Comparison of ENCODE assay signal across 8 cellular contexts in the genomic region with DNA sequence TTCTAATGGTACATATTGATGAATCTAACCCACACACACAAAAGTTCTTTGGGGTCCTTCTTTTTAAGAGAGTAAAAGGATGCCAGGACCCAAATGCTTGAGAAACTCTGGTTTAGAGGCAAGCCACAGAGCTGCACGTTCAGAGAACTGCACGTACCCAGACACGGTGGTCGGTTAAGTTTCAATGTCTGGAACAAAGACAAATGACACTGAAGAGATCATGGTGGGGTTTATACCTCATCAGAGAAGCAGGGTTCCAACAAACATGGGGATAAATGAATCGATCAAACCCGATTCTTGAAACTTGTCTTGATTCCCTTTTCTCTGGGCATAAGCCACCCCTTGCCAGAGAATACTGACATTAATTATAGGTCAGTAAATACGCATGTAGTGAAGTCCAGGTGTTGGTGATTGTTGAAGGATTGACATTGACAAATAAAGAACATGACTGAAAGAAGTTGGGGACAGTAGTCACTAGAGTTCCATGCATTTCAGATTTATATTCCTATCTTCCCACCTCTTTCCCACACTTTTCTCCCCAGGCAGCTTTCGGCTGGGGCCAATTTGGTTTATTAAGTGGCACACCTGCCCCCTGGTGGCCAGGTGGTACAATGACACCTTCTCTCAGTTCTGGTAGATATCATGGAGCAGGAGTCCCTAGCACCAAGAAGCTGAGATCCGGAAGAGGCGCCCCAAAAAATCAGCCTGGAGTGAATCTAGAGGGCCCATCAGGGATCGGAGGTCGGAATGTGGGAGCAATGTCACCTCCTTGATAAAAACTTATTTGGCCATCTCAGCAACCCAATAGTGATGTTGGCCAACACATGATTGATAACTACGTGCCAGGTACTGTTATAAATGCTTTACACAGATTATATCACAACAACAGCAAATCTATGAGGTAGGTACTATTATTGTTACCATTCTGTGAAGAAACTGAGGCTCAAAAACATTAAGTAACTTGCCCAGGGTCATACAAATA. TPM values are rescaled to one million over a fixed set of nuclear protein-coding genes. Genes with fewer than 3 reads are reported as not detected.
DNase-seq lines count a peak whose midpoint lies in the region; ATAC-seq and TF ChIP-seq lines count a peak whose summit lies in the region.

No MANE protein-coding gene starts in this region.

- peak; percentile 73 for ATAC-seq in gastroesophageal sphincter
- ATAC-seq in HG03108 (IDR thresholded peaks at IDR 0.05; ENCODE audit: unreplicated experiment) = no peak
- no peak for ATAC-seq in HG02642 (IDR thresholded peaks at IDR 0.05; ENCODE audit: poor library complexity, unreplicated experiment)

- H3K27me3 Mint-ChIP-seq in osteocyte (ENCODE audit: unreplicated experiment) = peaks cover 9% of the 10 kb centered on the region

- TF ChIP-seq POLR2A in gastroesophageal sphincter (IDR thresholded peaks at IDR 0.05) = no peak

- no peak overlapping the region for H3K27ac Mint-ChIP-seq in osteocyte (ENCODE audit: unreplicated experiment)

- peak overlapping the region in 2 of 4 donors; percentile 43 to 60 for H3K27ac ChIP-seq in gastroesophageal sphincter

- H3K4me1 ChIP-seq in gastroesophageal sphincter = peaks cover 0 to 28% (median 2%) of the 10 kb centered on the region in 3 donors

- no peaks in the 10 kb centered on the region for H3K27me3 ChIP-seq in gastroesophageal sphincter

- no peak for TF ChIP-seq EP300 in gastroesophageal sphincter (IDR thresholded peaks at IDR 0.05)

- DNase-seq in DMS79 treated with DMSO at 0.1 percent for 48 hours (lab: John Stamatoyannopoulos, UW) = peak; percentile 56
- DNase-seq in Jurkat, Clone E6-1 (ENCODE audit: low read depth, low spot score) = peak; percentile 77
- peak; percentile 63 for DNase-seq in RPMI7951 (ENCODE audit: low read depth)
- peak; percentile 67 for DNase-seq in activated naive CD4-positive, alpha-beta T cell treated with Interleukin-2 at 50 U/mL for 16 hours
- DNase-seq in osteocyte (ENCODE audit: extremely low spot score, unreplicated experiment) = no peak

- WGBS in gastroesophageal sphincter (ENCODE audit: low coverage in 1 of 2), 2 donors = 55 to 68% methylated on average over 10 to 12 of the region's 13 CpGs

- TF ChIP-seq CTCF in gastroesophageal sphincter (IDR thresholded peaks at IDR 0.05) = peak; percentile 91 to 98 (median 96)
- peak; percentile 93 for TF ChIP-seq CTCF in osteocyte (IDR thresholded peaks at IDR 0.05)

- no peaks in the 10 kb centered on the region for H3K36me3 ChIP-seq in gastroesophageal sphincter

- H3K9me3 ChIP-seq in gastroesophageal sphincter = no peaks in the 10 kb centered on the region

- no peaks in the 10 kb centered on the region for H3K9me3 Mint-ChIP-seq in osteocyte (ENCODE audit: unreplicated experiment)

- H3K36me3 Mint-ChIP-seq in osteocyte (ENCODE audit: unreplicated experiment) = no peaks in the 10 kb centered on the region

- H3K4me3 ChIP-seq in Jurkat, Clone E6-1 (ENCODE audit: low read length) = peak overlapping the region; percentile 8
- H3K4me3 ChIP-seq in gastroesophageal sphincter = no peak overlapping the region

- peaks cover 13% of the 10 kb centered on the region for H3K4me1 Mint-ChIP-seq in osteocyte (ENCODE audit: unreplicated experiment)

- H3K4me3 Mint-ChIP-seq in osteocyte (ENCODE audit: unreplicated experiment) = no peak overlapping the region

RNA-seq across cellular contexts. Expression of a gene that starts 17.8 kb away (rescaled TPM):
- 92.5 TPM for polyA plus RNA-seq in Jurkat, Clone E6-1 (2012; ENCODE audit: insufficient read depth, insufficient read length)
- total RNA-seq in RPMI7951 (2014; rRNA removed; shearing (Covaris generic)) = 13.9 and 16.0 TPM in 2 replicates
- total RNA-seq in gastroesophageal sphincter = 10 to 100 TPM; 55.9 to 96.5 (median 59.4) TPM
- 114 and 120 TPM in 2 replicates for total RNA-seq in osteocyte
